Comparison of ENCODE assay signal across 1 cellular context in genomic region chr10:7258948-7259523, GRCh38.
A peak's percentile ranks its signal among the peaks of the same experiment; 100 is the strongest.
TF ChIP-seq lines count a peak whose summit lies in the region.

No MANE protein-coding gene starts in this region.

TF ChIP-seq in GM12878, 131 proteins besides CTCF, POLR2A, EP300 and RAD21 (continued from another document):
- TF ChIP-seq REST (IDR thresholded peaks at IDR 0.05; ENCODE audit: low read depth, low read length), result no peak
- no peak for TF ChIP-seq ZBTB33 (IDR thresholded peaks at IDR 0.05)
- TF ChIP-seq POU2F2 (IDR thresholded peaks at IDR 0.05; ENCODE audit: borderline replicate concordance, low read depth, low read length), result peak; percentile 74; the same call in 1 of the 3 replicates
- no peak for TF ChIP-seq CREB1 (IDR thresholded peaks at IDR 0.05; ENCODE audit: low read depth)
- no peak for TF ChIP-seq NR2C2 (IDR thresholded peaks at IDR 0.05; ENCODE audit: borderline replicate concordance, control insufficient read depth, insufficient read length, low read depth)
- no peak for TF ChIP-seq SUZ12 (IDR thresholded peaks at IDR 0.05; ENCODE audit: unreplicated experiment)
- TF ChIP-seq KAT2A (conservative IDR thresholded peaks at IDR 0.05; ENCODE audit: control insufficient read depth, low read depth, low read length), result no peak
- TF ChIP-seq PBX3 (IDR thresholded peaks at IDR 0.05; ENCODE audit: insufficient replicate concordance, low read depth, low read length), result no peak
- no peak for TF ChIP-seq NFIC (IDR thresholded peaks at IDR 0.05; ENCODE audit: low read depth, low read length)
- TF ChIP-seq NFXL1 (IDR thresholded peaks at IDR 0.05; ENCODE audit: borderline replicate concordance), result no peak
- TF ChIP-seq GATAD2B (conservative IDR thresholded peaks at IDR 0.05; ENCODE audit: low read depth), result no peak
- no peak for TF ChIP-seq ZNF207 (IDR thresholded peaks at IDR 0.05; ENCODE audit: borderline replicate concordance)
- no peak for TF ChIP-seq CBX5 (IDR thresholded peaks at IDR 0.05; ENCODE audit: low read depth)
- 0 out of 2 replicates have a peak, but pooled peaks have one; percentile 45 for TF ChIP-seq CREM (IDR thresholded peaks at IDR 0.05; ENCODE audit: low read depth)
- TF ChIP-seq RUNX3 (IDR thresholded peaks at IDR 0.05; ENCODE audit: low read length), result peak; percentile 85
- no peak for TF ChIP-seq KDM1A (IDR thresholded peaks at IDR 0.05; ENCODE audit: borderline replicate concordance)
- TF ChIP-seq MAX (IDR thresholded peaks at IDR 0.05; ENCODE audit: low read depth, low read length), result no peak
- TF ChIP-seq MTA2 (IDR thresholded peaks at IDR 0.05; ENCODE audit: low read depth), result no peak
- TF ChIP-seq KLF5 (IDR thresholded peaks at IDR 0.05; ENCODE audit: partially characterized antibody), result no peak
- TF ChIP-seq PAX8 (IDR thresholded peaks at IDR 0.05), result no peak
- no peak for TF ChIP-seq SMAD5 (IDR thresholded peaks at IDR 0.05; ENCODE audit: low read depth)
- TF ChIP-seq RAD51 (IDR thresholded peaks at IDR 0.05), result no peak
- TF ChIP-seq SMARCA5 (IDR thresholded peaks at IDR 0.05), result no peak
- TF ChIP-seq STAT1 (conservative IDR thresholded peaks at IDR 0.05), result no peak
- TF ChIP-seq MEF2B (IDR thresholded peaks at IDR 0.05; ENCODE audit: partially characterized antibody, poor library complexity, severe bottlenecking), result no peak
- TF ChIP-seq EGR1 (IDR thresholded peaks at IDR 0.05; ENCODE audit: borderline replicate concordance in 1 of 2, low read depth in 2 of 2, low read length in 2 of 2), result no peak
- TF ChIP-seq ZZZ3 (IDR thresholded peaks at IDR 0.05; ENCODE audit: control insufficient read depth, insufficient read length, low read depth), result no peak
- TF ChIP-seq SIN3A (IDR thresholded peaks at IDR 0.05; ENCODE audit: low read depth, low read length), result peak; percentile 87
- TF ChIP-seq MTA3 (IDR thresholded peaks at IDR 0.05; ENCODE audit: borderline replicate concordance, low read length), result no peak
- TF ChIP-seq PML (IDR thresholded peaks at IDR 0.05; ENCODE audit: low read length), result no peak
- no peak for TF ChIP-seq NR2F1 (conservative IDR thresholded peaks at IDR 0.05)
- TF ChIP-seq ZBTB40 (IDR thresholded peaks at IDR 0.05; ENCODE audit: borderline replicate concordance), result no peak; the same call in 1 of the 2 replicates
- TF ChIP-seq CHD1 (IDR thresholded peaks at IDR 0.05; ENCODE audit: low read depth, low read length), result no peak
- no peak for TF ChIP-seq RCOR1 (conservative IDR thresholded peaks at IDR 0.05; ENCODE audit: low read depth, low read length)
- no peak for TF ChIP-seq ESRRA (IDR thresholded peaks at IDR 0.05; ENCODE audit: low read length)
- TF ChIP-seq ATF7 (IDR thresholded peaks at IDR 0.05; ENCODE audit: low read depth), result peak; percentile 20; the same call in 1 of the 2 replicates
- no peak for TF ChIP-seq HDAC2 (IDR thresholded peaks at IDR 0.05)
- TF ChIP-seq BMI1 (IDR thresholded peaks at IDR 0.05; ENCODE audit: borderline replicate concordance), result peak; percentile 68; the same call in 1 of the 2 replicates
- TF ChIP-seq ASH2L (IDR thresholded peaks at IDR 0.05; ENCODE audit: borderline replicate concordance, low read depth), result no peak
- no peak for TF ChIP-seq NR2C1 (IDR thresholded peaks at IDR 0.05)
- TF ChIP-seq SMAD1 (IDR thresholded peaks at IDR 0.05; ENCODE audit: low read depth, partially characterized antibody), result no peak
- no peak for TF ChIP-seq POLR2AphosphoS5 (IDR thresholded peaks at IDR 0.05; ENCODE audit: low read length)
- no peak for TF ChIP-seq JUND (IDR thresholded peaks at IDR 0.05; ENCODE audit: low read depth, low read length)
- 0 out of 2 replicates have a peak, but pooled peaks have one; percentile 13 for TF ChIP-seq PAX5 (IDR thresholded peaks at IDR 0.05; ENCODE audit: borderline replicate concordance, low read depth, low read length)
